8 cellular contexts compared by ENCODE assay signal in genomic region chr7:32194537-32194936, GRCh38.
"Had no signal": no experiment of that assay in that cellular context is flagged by ENCODE, and none has a peak within 500 bp of the region (broad histone marks: within the 10 kb centered on the region; RNA-seq: fewer than 3 reads in every experiment).

No MANE protein-coding gene starts in this region.

- DNase-seq: IMR-90, KBM-7, KG1 had no signal

- H3K36me3 Mint-ChIP-seq: IgD-negative memory B cell had no signal

- H3K4me1 Mint-ChIP-seq: IgD-negative memory B cell had no signal

- ATAC-seq: HepG2 had no signal

- FAIRE-seq: HepG2, HTR-8/SVneo had no signal

- H3K4me2 ChIP-seq: KMS-11 had no signal

- H3K27me3 Mint-ChIP-seq: IgD-negative memory B cell had no signal

- H3K9ac ChIP-seq: KMS-11 had no signal

- H3K27ac ChIP-seq: HL-60, KMS-11 had no signal

- H3K27ac Mint-ChIP-seq: IgD-negative memory B cell had no signal
